ENCODE assay signal across 8 cellular contexts in genomic region chr9:95507456-95508241, GRCh38. TPM values are rescaled to one million over a fixed set of nuclear protein-coding genes. Genes with fewer than 3 reads are reported as not detected.
A peak's percentile ranks its signal among the peaks of the same experiment; 100 is the strongest.
DNase-seq lines count a peak whose midpoint lies in the region; FAIRE-seq and TF ChIP-seq lines count a peak whose summit lies in the region.

No MANE protein-coding gene starts in this region.

- H3K4me3 Mint-ChIP-seq in activated naive CD4-positive, alpha-beta T cell treated with anti-CD3 and anti-CD28 coated beads, Interleukin-2, amount 10 ng/mL, durations not matched to agents 7 days and 5 days = peak overlapping the region; percentile 80

- DNase-seq in ACHN (peak; percentile 51), GM23248 (peak; percentile 75), germinal center (ENCODE audit: low spot score) (peak; percentile 10), osteoblast (ENCODE audit: insufficient read length, low spot score, missing footprints) (peak; percentile 95), HTR-8/SVneo (ENCODE audit: insufficient read length, low spot score) (no peak), iPS-NIHi7 (ENCODE audit: extremely low spot score) (no peak)
- peak; percentile 63 for DNase-seq in activated naive CD4-positive, alpha-beta T cell treated with anti-CD3 and anti-CD28 coated beads, Interleukin-2, amount 10 ng/mL, durations not matched to agents 7 days and 5 days

- peak overlapping the region; percentile 94 for H2AFZ ChIP-seq in GM23248
- H2AFZ ChIP-seq in OCI-LY1 (ENCODE audit: low read length) = no peak overlapping the region
- H2AFZ ChIP-seq in osteoblast (ENCODE audit: low read length) = peak overlapping the region; percentile 94

- no peaks in the 10 kb centered on the region for H3K9me3 Mint-ChIP-seq in activated naive CD4-positive, alpha-beta T cell treated with anti-CD3 and anti-CD28 coated beads, Interleukin-2, amount 10 ng/mL, durations not matched to agents 7 days and 5 days

- no peak for FAIRE-seq in HTR-8/SVneo (lab: Jason Lieb, UNC)

- 1% methylated on average over 21 to 37 of the region's 37 CpGs for WGBS in GM23248 (ENCODE audit: low coverage in 1 of 2, low lambda C conversion rate in 2 of 2, missing lambda C conversion rate in 2 of 2), 2 experiments

- H3K36me3 ChIP-seq in GM23248 (ENCODE audit: low read depth) (no peaks in the 10 kb centered on the region), OCI-LY1 (ENCODE audit: insufficient read depth, low read length) (peaks cover 14% of the 10 kb centered on the region), osteoblast (ENCODE audit: insufficient read depth, low read length) (no peaks in the 10 kb centered on the region)

- peak overlapping the region; percentile 29 for H3K27ac Mint-ChIP-seq in activated naive CD4-positive, alpha-beta T cell treated with anti-CD3 and anti-CD28 coated beads, Interleukin-2, amount 10 ng/mL, durations not matched to agents 7 days and 5 days

- H3K36me3 Mint-ChIP-seq in activated naive CD4-positive, alpha-beta T cell treated with anti-CD3 and anti-CD28 coated beads, Interleukin-2, amount 10 ng/mL, durations not matched to agents 7 days and 5 days = peaks cover 2% of the 10 kb centered on the region

- TF ChIP-seq CTCF in OCI-LY1 (IDR thresholded peaks at IDR 0.05; ENCODE audit: low read length) (no peak), osteoblast (IDR thresholded peaks at IDR 0.05; ENCODE audit: extremely low read depth, low read depth, low read length) (no peak)

- H3K9me2 ChIP-seq in GM23248 (ENCODE audit: insufficient read depth) (no peaks in the 10 kb centered on the region), OCI-LY1 (ENCODE audit: low read depth, low read length) (no peaks in the 10 kb centered on the region)

- peaks cover 50% of the 10 kb centered on the region for H3K4me1 Mint-ChIP-seq in activated naive CD4-positive, alpha-beta T cell treated with anti-CD3 and anti-CD28 coated beads, Interleukin-2, amount 10 ng/mL, durations not matched to agents 7 days and 5 days

- H3K4me2 ChIP-seq in GM23248 (ENCODE audit: unreplicated experiment) = peak overlapping the region; percentile 98
- H3K4me2 ChIP-seq in OCI-LY1 (ENCODE audit: low read length) = peak overlapping the region; percentile 79
- peak overlapping the region; percentile 98 for H3K4me2 ChIP-seq in osteoblast (ENCODE audit: insufficient read depth, low read length)

- no peaks in the 10 kb centered on the region for H3K27me3 ChIP-seq in GM23248 (replicated peaks; ENCODE audit: insufficient read depth)
- no peaks in the 10 kb centered on the region for H3K27me3 ChIP-seq in OCI-LY1 (ENCODE audit: insufficient read depth, low read length)
- H3K27me3 ChIP-seq in osteoblast (ENCODE audit: insufficient read depth, low read length) = no peaks in the 10 kb centered on the region

- H4K20me1 ChIP-seq in GM23248 (ENCODE audit: insufficient read depth) = no peaks in the 10 kb centered on the region
- no peaks in the 10 kb centered on the region for H4K20me1 ChIP-seq in OCI-LY1 (ENCODE audit: insufficient read depth, low read length)
- H4K20me1 ChIP-seq in osteoblast (ENCODE audit: insufficient read depth, low read length) = peaks cover 6% of the 10 kb centered on the region

- H3K27ac ChIP-seq in GM23248 = peak overlapping the region; percentile 82
- H3K27ac ChIP-seq in OCI-LY1 (ENCODE audit: low read depth, low read length, poor library complexity, severe bottlenecking) = peak overlapping the region; percentile 94
- peak overlapping the region; percentile 53 for H3K27ac ChIP-seq in osteoblast (ENCODE audit: low read depth, low read length)

- peak overlapping the region; percentile 93 for H3K9ac ChIP-seq in GM23248
- H3K9ac ChIP-seq in OCI-LY1 (ENCODE audit: low read length) = peak overlapping the region; percentile 96

- H3F3A ChIP-seq in GM23248 (ENCODE audit: insufficient read depth) (peaks cover 15% of the 10 kb centered on the region), OCI-LY1 (ENCODE audit: insufficient read depth, low read length) (no peaks in the 10 kb centered on the region)

- H3K27me3 Mint-ChIP-seq in activated naive CD4-positive, alpha-beta T cell treated with anti-CD3 and anti-CD28 coated beads, Interleukin-2, amount 10 ng/mL, durations not matched to agents 7 days and 5 days = peaks cover 89% of the 10 kb centered on the region

- H3K9me3 ChIP-seq in GM23248 (ENCODE audit: low read depth) = no peaks in the 10 kb centered on the region
- H3K9me3 ChIP-seq in OCI-LY1 (ENCODE audit: low read length) = no peaks in the 10 kb centered on the region
- no peaks in the 10 kb centered on the region for H3K9me3 ChIP-seq in osteoblast (ENCODE audit: low read depth, low read length)

- peak overlapping the region; percentile 93 for H3K4me3 ChIP-seq in GM23248
- peak overlapping the region; percentile 91 for H3K4me3 ChIP-seq in OCI-LY1 (ENCODE audit: low read depth, low read length, poor library complexity, severe bottlenecking)
- H3K4me3 ChIP-seq in osteoblast (ENCODE audit: insufficient read depth, low read length) = peak overlapping the region; percentile 95

- CTCF ChIA-PET in activated naive CD4-positive, alpha-beta T cell treated with anti-CD3 and anti-CD28 coated beads, Interleukin-2, amount 10 ng/mL, durations not matched to agents 7 days and 5 days (lab: Charles Lee) = interaction anchor here (1.2 kb wide), 1 partner anchor 13 kb away, joined by 4 read pairs; no protein-coding TSS in a partner anchor

- H3K4me1 ChIP-seq in GM23248 (ENCODE audit: insufficient read depth) = peaks cover 23% of the 10 kb centered on the region; the same call in 1 of the 2 replicates
- peaks cover 49% of the 10 kb centered on the region for H3K4me1 ChIP-seq in OCI-LY1 (ENCODE audit: insufficient read depth, low read length, severe bottlenecking)
- peaks cover 27% of the 10 kb centered on the region for H3K4me1 ChIP-seq in osteoblast (ENCODE audit: insufficient read depth, low read length)

- H3K79me2 ChIP-seq in GM23248 (ENCODE audit: insufficient read depth) (peaks cover 23% of the 10 kb centered on the region), OCI-LY1 (ENCODE audit: insufficient read depth, low read length) (peaks cover 28% of the 10 kb centered on the region), osteoblast (ENCODE audit: insufficient read depth, low read length) (no peaks in the 10 kb centered on the region)

- in situ Hi-C loops in ACHN (cut with HindIII; ENCODE audit: low pct_ligation_motif_present, low pct_unique_long_range_greater_than_20kb, low sequenced_read_pairs) (no loop called here), GM23248 (cut with MboI) (no loop called here)

RNA-seq across cellular contexts. Expression of gene PTCH1, which starts 9.1 kb away (rescaled TPM):
- total RNA-seq in GM23248 (2014; rRNA removed; shearing (Covaris generic)) = 1.4 and 3.8 TPM in 2 replicates
- 5.5 and 7.3 TPM in 2 replicates for polyA plus RNA-seq in GM23248 (2016; fragmentation: Nextera tagmentation; extraction: Ambion mirVana)
- 3.3 and 7.7 TPM in 2 replicates for total RNA-seq in osteoblast

Comparison
In these comparisons a context has a peak if more than half of its experiments do, and no peak if none do; other contexts are left out.
1. DNase-seq: peak in ACHN (single experiment), GM23248 (single experiment), activated naive CD4-positive, alpha-beta T cell treated with anti-CD3 and anti-CD28 coated beads, Interleukin-2, amount 10 ng/mL, durations not matched to agents 7 days and 5 days (single experiment), germinal center (single experiment) and osteoblast (single experiment); none in HTR-8/SVneo (single experiment) and iPS-NIHi7 (single experiment).
2. Peak in every context shown above with its lines, with median percentiles within 50 percentile points of each other: H3K27ac ChIP-seq, H3K4me2 ChIP-seq and H3K4me3 ChIP-seq.